ENCODE assay signal across 1 cellular context in the genomic region with DNA sequence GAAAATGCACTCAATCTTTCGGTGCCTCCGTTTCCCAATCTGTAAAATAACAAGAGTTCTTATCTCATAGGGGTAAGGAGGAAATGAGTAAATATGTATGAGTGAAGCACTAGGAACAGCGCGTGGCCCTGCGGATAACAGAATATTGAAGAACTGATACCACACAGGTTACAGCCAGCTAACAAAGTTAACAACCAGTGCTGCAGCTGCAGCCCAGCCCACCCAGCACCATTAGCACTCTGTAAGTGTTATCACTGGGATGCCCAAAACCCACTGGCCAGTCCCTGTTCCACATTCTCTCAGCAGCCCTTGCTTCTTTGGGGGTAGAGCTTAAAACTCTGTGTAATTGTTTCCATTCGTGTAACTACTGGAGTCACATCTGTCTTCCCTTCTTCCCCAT.
TF ChIP-seq lines count a peak whose summit lies in the region.

No MANE protein-coding gene starts in this region.

TF ChIP-seq in IMR-90, 13 proteins besides CTCF, POLR2A, EP300 and RAD21:
- TF ChIP-seq FOS (IDR thresholded peaks at IDR 0.05; ENCODE audit: low read depth, low read length) (no peak), RFX5 (IDR thresholded peaks at IDR 0.05; ENCODE audit: low read depth, low read length) (no peak), USF2 (IDR thresholded peaks at IDR 0.05; ENCODE audit: low read depth, low read length) (no peak)
